In genomic region chr1:101652476-101652875, GRCh38 we compare ENCODE assay signal across 32 cellular contexts.
"Had no signal": no experiment of that assay in that cellular context is flagged by ENCODE, and none has a peak within 500 bp of the region (broad histone marks: within the 10 kb centered on the region; RNA-seq: fewer than 3 reads in every experiment).

No MANE protein-coding gene starts in this region.

- H3K27ac Mint-ChIP-seq: activated B cell treated with CpG ODN at 0.5 μM for 24 hours; activated CD8-positive, alpha-beta T cell treated with anti-CD3 and anti-CD28 coated beads for 36 hours; activated naive CD8-positive, alpha-beta T cell; activated T-helper 17 cell treated with anti-CD3 and anti-CD28 coated beads, Interleukin-2, amount 50 U/mL, for 72 hours; effector memory CD8-positive, alpha-beta T cell; T-helper 17 cell; T-helper 2 cell treated with Interferon-gamma antibody and Interleukin-4, amounts not matched to agents 5 μg/mL and 100 μg/mL, for 36 hours had no signal

- H3K4me1 ChIP-seq: esophagus muscularis mucosa, foreskin keratinocyte, gastrocnemius medialis, heart left ventricle had no signal

- DNase-seq: activated B cell treated with CpG ODN at 0.5 μM for 24 hours; activated CD4-positive, alpha-beta T cell treated with anti-CD3 and anti-CD28 coated beads for 48 hours; activated CD4-positive, alpha-beta T cell treated with anti-CD3 and anti-CD28 coated beads, Interleukin-2, amount 50 U/mL, for 1 hour; activated CD4-positive, alpha-beta T cell treated with anti-CD3 and anti-CD28 coated beads, Interleukin-2, amount 50 U/mL, for 48 hours; activated CD8-positive, alpha-beta memory T cell treated with anti-CD3 and anti-CD28 coated beads for 24 hours; activated CD8-positive, alpha-beta T cell treated with anti-CD3 and anti-CD28 coated beads for 36 hours; activated effector memory CD4-positive, alpha-beta T cell treated with Interleukin-2 at 50 U/mL for 16 hours; activated gamma-delta T cell treated with Interleukin-2 at 50 U/mL for 16 hours; activated naive CD4-positive, alpha-beta T cell treated with anti-CD3 and anti-CD28 coated beads, Interleukin-2, amount 50 U/mL, for 16 hours; activated naive CD4-positive, alpha-beta T cell treated with Interleukin-2 at 50 U/mL for 16 hours; activated T-cell treated with anti-CD3 and anti-CD28 coated beads, Interleukin-2, amount 50 U/mL, for 4 hours; amniotic stem cell; anterior cingulate cortex; brain microvascular endothelial cell; cortex of kidney; dermis blood vessel endothelial cell; effector CD4-positive, alpha-beta T cell; effector memory CD8-positive, alpha-beta T cell; erythroblast; foreskin keratinocyte; gastrocnemius medialis; glutamatergic neuron; heart left ventricle; T-helper 17 cell; T1000; WERI-Rb-1 had no signal

- H3K4me1 Mint-ChIP-seq: activated B cell treated with CpG ODN at 0.5 μM for 24 hours; activated T-helper 17 cell treated with anti-CD3 and anti-CD28 coated beads, Interleukin-2, amount 50 U/mL, for 72 hours; central memory CD8-positive, alpha-beta T cell; T-helper 17 cell had no signal

- H3K27me3 Mint-ChIP-seq: activated B cell treated with CpG ODN at 0.5 μM for 24 hours had no signal

- H3K36me3 ChIP-seq: brain microvascular endothelial cell, esophagus muscularis mucosa, gastrocnemius medialis, heart left ventricle, WERI-Rb-1 had no signal

- H3K4me3 ChIP-seq: esophagus muscularis mucosa, gastrocnemius medialis, heart left ventricle had no signal

- H3K9me3 ChIP-seq: gastrocnemius medialis had no signal

- H3K27me3 ChIP-seq: brain microvascular endothelial cell, esophagus muscularis mucosa, foreskin keratinocyte, gastrocnemius medialis, heart left ventricle had no signal

- H3K4me3 Mint-ChIP-seq: activated B cell treated with CpG ODN at 0.5 μM for 24 hours; activated CD8-positive, alpha-beta T cell treated with anti-CD3 and anti-CD28 coated beads for 36 hours; activated naive CD8-positive, alpha-beta T cell; activated T-cell treated with anti-CD3 and anti-CD28 coated beads, Interleukin-2, amount 50 U/mL, for 4 hours; activated T-helper 17 cell treated with anti-CD3 and anti-CD28 coated beads, Interleukin-2, amount 50 U/mL, for 72 hours; central memory CD8-positive, alpha-beta T cell; effector memory CD8-positive, alpha-beta T cell; T-helper 17 cell; T-helper 2 cell treated with Interferon-gamma antibody and Interleukin-4, amounts not matched to agents 5 μg/mL and 100 μg/mL, for 36 hours had no signal

- ATAC-seq: activated CD4-positive, CD25-positive, alpha-beta regulatory T cell treated with anti-CD3 and anti-CD28 coated beads, Interleukin-2, amount 50 U/mL, for 24 hours; activated CD8-positive, alpha-beta T cell treated with anti-CD3 and anti-CD28 coated beads for 36 hours; activated T-cell treated with anti-CD3 and anti-CD28 coated beads, Interleukin-2, amount 50 U/mL, for 4 hours; activated T-helper 17 cell treated with anti-CD3 and anti-CD28 coated beads, Interleukin-2, amount 50 U/mL, for 72 hours; effector memory CD8-positive, alpha-beta T cell; foreskin keratinocyte; gastrocnemius medialis; heart left ventricle; T-helper 17 cell had no signal

- H3K27ac ChIP-seq: brain microvascular endothelial cell, esophagus muscularis mucosa, foreskin keratinocyte, gastrocnemius medialis, heart left ventricle, WERI-Rb-1 had no signal

- H3K36me3 Mint-ChIP-seq: activated naive CD8-positive, alpha-beta T cell had no signal
